In the genomic region with DNA sequence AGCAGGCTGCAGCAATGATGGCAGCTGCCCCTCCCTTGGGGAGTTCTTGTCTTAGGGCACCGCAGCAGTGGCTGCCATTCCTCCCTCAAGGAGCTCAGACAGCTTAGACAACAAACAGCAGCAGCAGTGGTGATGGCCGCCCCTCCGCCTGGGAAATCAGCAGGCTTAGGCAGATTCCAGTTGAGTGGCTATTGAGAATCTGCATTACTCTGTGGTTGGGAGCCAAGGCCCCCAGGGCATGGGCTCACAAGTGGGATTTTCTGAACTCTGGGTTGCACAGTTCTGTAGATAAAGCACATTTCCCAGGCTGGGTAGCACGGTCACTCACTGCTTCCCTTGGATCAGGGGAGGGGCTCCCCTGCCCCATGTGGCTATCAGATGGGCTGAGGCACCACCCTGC, we compare ENCODE assay signal across 1 cellular context.
TF ChIP-seq lines count a peak whose summit lies in the region.

No MANE protein-coding gene starts in this region.

TF ChIP-seq in WTC11, 78 proteins besides CTCF, POLR2A, EP300 and RAD21 (continued from another document):
- TF ChIP-seq, protein P1, sequence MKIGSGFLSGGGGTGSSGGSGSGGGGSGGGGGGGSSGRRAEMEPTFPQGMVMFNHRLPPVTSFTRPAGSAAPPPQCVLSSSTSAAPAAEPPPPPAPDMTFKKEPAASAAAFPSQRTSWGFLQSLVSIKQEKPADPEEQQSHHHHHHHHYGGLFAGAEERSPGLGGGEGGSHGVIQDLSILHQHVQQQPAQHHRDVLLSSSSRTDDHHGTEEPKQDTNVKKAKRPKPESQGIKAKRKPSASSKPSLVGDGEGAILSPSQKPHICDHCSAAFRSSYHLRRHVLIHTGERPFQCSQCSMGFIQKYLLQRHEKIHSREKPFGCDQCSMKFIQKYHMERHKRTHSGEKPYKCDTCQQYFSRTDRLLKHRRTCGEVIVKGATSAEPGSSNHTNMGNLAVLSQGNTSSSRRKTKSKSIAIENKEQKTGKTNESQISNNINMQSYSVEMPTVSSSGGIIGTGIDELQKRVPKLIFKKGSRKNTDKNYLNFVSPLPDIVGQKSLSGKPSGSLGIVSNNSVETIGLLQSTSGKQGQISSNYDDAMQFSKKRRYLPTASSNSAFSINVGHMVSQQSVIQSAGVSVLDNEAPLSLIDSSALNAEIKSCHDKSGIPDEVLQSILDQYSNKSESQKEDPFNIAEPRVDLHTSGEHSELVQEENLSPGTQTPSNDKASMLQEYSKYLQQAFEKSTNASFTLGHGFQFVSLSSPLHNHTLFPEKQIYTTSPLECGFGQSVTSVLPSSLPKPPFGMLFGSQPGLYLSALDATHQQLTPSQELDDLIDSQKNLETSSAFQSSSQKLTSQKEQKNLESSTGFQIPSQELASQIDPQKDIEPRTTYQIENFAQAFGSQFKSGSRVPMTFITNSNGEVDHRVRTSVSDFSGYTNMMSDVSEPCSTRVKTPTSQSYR (CRISPR knock-in tag; IDR thresholded peaks at IDR 0.05) = no peak
- TF ChIP-seq JUN (CRISPR knock-in tag; IDR thresholded peaks at IDR 0.05) (no peak), NFATC4 (CRISPR knock-in tag; IDR thresholded peaks at IDR 0.05) (no peak), TEAD4 (CRISPR knock-in tag; IDR thresholded peaks at IDR 0.05) (no peak), ZNF423 (CRISPR knock-in tag; IDR thresholded peaks at IDR 0.05) (no peak)
- TF ChIP-seq, protein P2, sequence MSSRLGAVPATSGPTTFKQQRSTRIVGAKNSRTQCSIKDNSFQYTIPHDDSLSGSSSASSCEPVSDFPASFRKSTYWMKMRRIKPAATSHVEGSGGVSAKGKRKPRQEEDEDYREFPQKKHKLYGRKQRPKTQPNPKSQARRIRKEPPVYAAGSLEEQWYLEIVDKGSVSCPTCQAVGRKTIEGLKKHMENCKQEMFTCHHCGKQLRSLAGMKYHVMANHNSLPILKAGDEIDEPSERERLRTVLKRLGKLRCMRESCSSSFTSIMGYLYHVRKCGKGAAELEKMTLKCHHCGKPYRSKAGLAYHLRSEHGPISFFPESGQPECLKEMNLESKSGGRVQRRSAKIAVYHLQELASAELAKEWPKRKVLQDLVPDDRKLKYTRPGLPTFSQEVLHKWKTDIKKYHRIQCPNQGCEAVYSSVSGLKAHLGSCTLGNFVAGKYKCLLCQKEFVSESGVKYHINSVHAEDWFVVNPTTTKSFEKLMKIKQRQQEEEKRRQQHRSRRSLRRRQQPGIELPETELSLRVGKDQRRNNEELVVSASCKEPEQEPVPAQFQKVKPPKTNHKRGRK (CRISPR knock-in tag; IDR thresholded peaks at IDR 0.05; ENCODE audit: borderline replicate concordance) = no peak
